Comparison of ENCODE assay signal across 8 cellular contexts in genomic region chr2:199455533-199456382, GRCh38. TPM values are rescaled to one million over a fixed set of nuclear protein-coding genes. Genes with fewer than 3 reads are reported as not detected.
DNase-seq lines count a peak whose midpoint lies in the region; ATAC-seq and TF ChIP-seq lines count a peak whose summit lies in the region.

No MANE protein-coding gene starts in this region.

- H3K4me1 Mint-ChIP-seq in stimulated activated naive B cell treated with anti-CD40 and anti-IgM and Interleukin-4, amounts not matched to agents 10 μg/mL and 1 μg/mL and 100 μg/mL, for 72 hours, result peaks cover 18 to 38% of the 10 kb centered on the region in 2 donors

- TF ChIP-seq CTCF in BE2C (IDR thresholded peaks at IDR 0.05; ENCODE audit: low read depth, low read length), result no peak

- H3K27ac Mint-ChIP-seq in stimulated activated naive B cell treated with anti-CD40 and anti-IgM and Interleukin-4, amounts not matched to agents 10 μg/mL and 1 μg/mL and 100 μg/mL, for 72 hours, result peak overlapping the region; percentile 84

- H3K4me1 ChIP-seq in BE2C, result no peaks in the 10 kb centered on the region; the same call in 1 of the 2 replicates

- DNase-seq in DMS 273 (lab: John Stamatoyannopoulos, UW; ENCODE audit: unreplicated experiment) (peak; percentile 64), DMS 273 treated with DMSO at 0.1 percent for 48 hours (lab: John Stamatoyannopoulos, UW) (no peak), M059J (ENCODE audit: low read depth) (peak; percentile 64), SW 1271 (lab: John Stamatoyannopoulos, UW) (peak; percentile 28 to 74), AG20443 (ENCODE audit: low spot score) (no peak), BE2C (no peak)
- DNase-seq in stimulated activated naive B cell treated with anti-CD40 and anti-IgM and Interleukin-4, amounts not matched to agents 10 μg/mL and 1 μg/mL and 100 μg/mL, for 72 hours, result peak; percentile 52

- H3K9me3 Mint-ChIP-seq in stimulated activated naive B cell treated with anti-CD40 and anti-IgM and Interleukin-4, amounts not matched to agents 10 μg/mL and 1 μg/mL and 100 μg/mL, for 72 hours, result no peaks in the 10 kb centered on the region

- no peaks in the 10 kb centered on the region for H3K36me3 Mint-ChIP-seq in stimulated activated naive B cell treated with anti-CD40 and anti-IgM and Interleukin-4, amounts not matched to agents 10 μg/mL and 1 μg/mL and 100 μg/mL, for 72 hours

- peaks cover 94% of the 10 kb centered on the region for H3K27me3 ChIP-seq in BE2C

- H3K36me3 ChIP-seq in BE2C, result no peaks in the 10 kb centered on the region

- ATAC-seq in stimulated activated naive B cell treated with anti-CD40 and anti-IgM and Interleukin-4, amounts not matched to agents 10 μg/mL and 1 μg/mL and 100 μg/mL, for 72 hours (replicated peaks), result peak; percentile 61 to 71

- H3K4me3 ChIP-seq in iPS-11a (ENCODE audit: low read depth, low read length) (peak overlapping the region; percentile 51), BE2C (ENCODE audit: low read depth, low read length) (no peak overlapping the region)

- peaks cover 46 to 52% of the 10 kb centered on the region in 2 donors for H3K27me3 Mint-ChIP-seq in stimulated activated naive B cell treated with anti-CD40 and anti-IgM and Interleukin-4, amounts not matched to agents 10 μg/mL and 1 μg/mL and 100 μg/mL, for 72 hours

- no peaks in the 10 kb centered on the region for H3K9me3 ChIP-seq in BE2C

- H3K4me3 Mint-ChIP-seq in stimulated activated naive B cell treated with anti-CD40 and anti-IgM and Interleukin-4, amounts not matched to agents 10 μg/mL and 1 μg/mL and 100 μg/mL, for 72 hours, result peak overlapping the region; percentile 59 to 64

RNA-seq across cellular contexts. Expression of gene SATB2, which starts 2.0 kb away (rescaled TPM):
- 7.5 and 7.8 TPM in 2 replicates for total RNA-seq in M059J (2014; rRNA removed; shearing (Covaris generic))
- 3.2 TPM for polyA plus RNA-seq in BE2C (2012; ENCODE audit: insufficient read depth, insufficient read length, low read depth)

Comparison
In these comparisons a context has a peak if more than half of its experiments do, and no peak if none do; other contexts are left out.
1. DNase-seq: peak in DMS 273 (single experiment), M059J (single experiment), SW 1271 (2 of 2) and stimulated activated naive B cell treated with anti-CD40 and anti-IgM and Interleukin-4, amounts not matched to agents 10 μg/mL and 1 μg/mL and 100 μg/mL, for 72 hours (single experiment); none in DMS 273 treated with DMSO at 0.1 percent for 48 hours (single experiment), AG20443 (single experiment) and BE2C (single experiment).